In genomic region chr6:23213193-23213592, GRCh38 we compare ENCODE assay signal across 26 cellular contexts.
DNase-seq lines count a peak whose midpoint lies in the region; ATAC-seq, FAIRE-seq and TF ChIP-seq lines count a peak whose summit lies in the region.
"Had no signal": no experiment of that assay in that cellular context is flagged by ENCODE, and none has a peak within 500 bp of the region (broad histone marks: within the 10 kb centered on the region; RNA-seq: fewer than 3 reads in every experiment).

No MANE protein-coding gene starts in this region.

- peak; percentile 21 for DNase-seq in AG09309 (ENCODE audit: low read depth)
- DNase-seq in H4 (ENCODE audit: low spot score): peak; percentile 51
- peak; percentile 45 for DNase-seq in bronchial epithelial cell (ENCODE audit: low read depth)
- peak; percentile 3 for DNase-seq in foreskin melanocyte
- DNase-seq in NCI-H1048 (lab: John Stamatoyannopoulos, UW): no peak
- no peak for DNase-seq in activated CD4-positive, CD25-positive, alpha-beta regulatory T cell (lab: John Stamatoyannopoulos, UW)
- DNase-seq: activated CD4-positive, alpha-beta T cell treated with anti-CD3 and anti-CD28 coated beads, Interleukin-2, amount 50 U/mL, for 1 hour; activated naive CD8-positive, alpha-beta T cell treated with anti-CD3 and anti-CD28 coated beads for 36 hours; CD4-positive, alpha-beta T cell; cortex of kidney; DMS79; hypothalamus; left ventricle myocardium superior; NCI-H1436 treated with DMSO at 0.1 percent for 48 hours; SK-N-SH; stimulated activated CD4-positive, alpha-beta T cell treated with anti-CD3 and anti-CD28 coated beads, Interleukin-2, amount 100 ng/mL, for 48 hours; stimulated activated naive B cell treated with anti-CD40 and anti-IgM and Interleukin-4, amounts not matched to agents 10 μg/mL and 1 μg/mL and 100 μg/mL, for 72 hours; testis; WERI-Rb-1 had no signal

- no peak for ATAC-seq in GM21381 (IDR thresholded peaks at IDR 0.05; ENCODE audit: unreplicated experiment)
- no peak for ATAC-seq in HG02981 (IDR thresholded peaks at IDR 0.05; ENCODE audit: unreplicated experiment)
- ATAC-seq: left ventricle myocardium superior; stimulated activated naive B cell treated with anti-CD40 and anti-IgM and Interleukin-4, amounts not matched to agents 10 μg/mL and 1 μg/mL and 100 μg/mL, for 72 hours had no signal

- FAIRE-seq in bronchial epithelial cell (lab: Jason Lieb, UNC): no peak
- FAIRE-seq: frontal cortex, GM19239, islet of Langerhans had no signal

- no peaks in the 10 kb centered on the region for H3K36me3 ChIP-seq in bronchial epithelial cell (ENCODE audit: control insufficient read depth, insufficient read depth, low read length)
- H3K36me3 ChIP-seq: neural progenitor cell, vagina, WERI-Rb-1 had no signal

- TF ChIP-seq CTCF in AG09309 (IDR thresholded peaks at IDR 0.05; ENCODE audit: control insufficient read depth, insufficient read depth, low read depth, low read length, missing control alignments): no peak
- no peak for TF ChIP-seq CTCF in bronchial epithelial cell (IDR thresholded peaks at IDR 0.05; ENCODE audit: insufficient read depth, low read length, severe bottlenecking)

- H3K4me3 ChIP-seq in AG09309 (ENCODE audit: control insufficient read depth, low read depth, low read length) (no peak overlapping the region), bronchial epithelial cell (ENCODE audit: low read depth, low read length) (no peak overlapping the region)
- H3K4me3 ChIP-seq: neural progenitor cell, testis, vagina had no signal

- H3K27me3 ChIP-seq in bronchial epithelial cell (ENCODE audit: control insufficient read depth, insufficient read depth, low read length): no peaks in the 10 kb centered on the region
- H3K27me3 ChIP-seq: testis, vagina had no signal

Comparison
In these comparisons a context has a peak if more than half of its experiments do, and no peak if none do; other contexts are left out.
1. DNase-seq: peak in AG09309 (single experiment), H4 (single experiment), bronchial epithelial cell (single experiment) and foreskin melanocyte (single experiment); none in NCI-H1048 (single experiment) and activated CD4-positive, CD25-positive, alpha-beta regulatory T cell (0 of 4).